Comparison of ENCODE assay signal across 9 cellular contexts in genomic region chr2:20212459-20212870, GRCh38. TPM values are rescaled to one million over a fixed set of nuclear protein-coding genes. Genes with fewer than 3 reads are reported as not detected.
DNase-seq lines count a peak whose midpoint lies in the region; ATAC-seq and TF ChIP-seq lines count a peak whose summit lies in the region.
"Had no signal": no experiment of that assay in that cellular context is flagged by ENCODE, and none has a peak within 500 bp of the region (broad histone marks: within the 10 kb centered on the region; RNA-seq: fewer than 3 reads in every experiment).

No MANE protein-coding gene starts in this region.

- no peak overlapping the region for H3K4me3 ChIP-seq in hepatocyte

- peaks cover 69% of the 10 kb centered on the region for H3K79me2 ChIP-seq in hepatocyte

- no peak for DNase-seq in Right ventricle myocardium inferior (ENCODE audit: missing footprints)
- DNase-seq in cardiac septum (ENCODE audit: low spot score), result no peak
- peak; percentile 80 for DNase-seq in NCI-H510A treated with DMSO at 0.1 percent for 48 hours (lab: John Stamatoyannopoulos, UW)
- DNase-seq in hepatocyte (ENCODE audit: low spot score), result peak; percentile 70
- peak; percentile 89 for DNase-seq in ureter (ENCODE audit: low spot score)
- DNase-seq in kidney glomerular epithelial cell (lab: John Stamatoyannopoulos, UW), result no peak
- no peak for DNase-seq in stimulated activated naive CD4-positive, alpha-beta T cell (lab: John Stamatoyannopoulos, UW)
- DNase-seq in NCI-H1930 (lab: John Stamatoyannopoulos, UW), result no peak
- DNase-seq: activated CD8-positive, alpha-beta memory T cell treated with anti-CD3 and anti-CD28 coated beads for 24 hours had no signal

- intact Hi-C loops in Right ventricle myocardium inferior (cut with DNase I) (no loop called here), cardiac septum (cut with DNase I) (no loop called here)

- peak overlapping the region; percentile 64 for H3K4me2 ChIP-seq in hepatocyte

- H3K9me2 ChIP-seq in hepatocyte (replicated peaks; ENCODE audit: insufficient read depth), result no peaks in the 10 kb centered on the region

- H2AFZ ChIP-seq in hepatocyte, result no peak overlapping the region

- peak overlapping the region; percentile 90 for H3K27ac ChIP-seq in hepatocyte

- no peaks in the 10 kb centered on the region for H3K36me3 ChIP-seq in hepatocyte (replicated peaks; ENCODE audit: insufficient read depth, low read depth)

- no peaks in the 10 kb centered on the region for H3K9me3 ChIP-seq in hepatocyte (ENCODE audit: low read depth)

- no peak for TF ChIP-seq CTCF in hepatocyte (IDR thresholded peaks at IDR 0.05; ENCODE audit: poor library complexity)

- peaks cover 63% of the 10 kb centered on the region for H3K4me1 ChIP-seq in hepatocyte (ENCODE audit: insufficient read depth)

- WGBS in hepatocyte (ENCODE audit: low lambda C conversion rate, missing lambda C conversion rate), result 48% methylated on average over 10 of the region's 11 CpGs

- ATAC-seq in Right ventricle myocardium inferior, result peak; percentile 8

- H3K27me3 ChIP-seq in hepatocyte, result no peaks in the 10 kb centered on the region

- H4K20me1 ChIP-seq in hepatocyte (ENCODE audit: insufficient read depth, poor library complexity, severe bottlenecking), result no peaks in the 10 kb centered on the region

RNA-seq across cellular contexts. Expression of gene SDC1, which starts 12.5 kb away (rescaled TPM):
- 0.68 TPM for total RNA-seq in Right ventricle myocardium inferior
- 0.32 TPM for total RNA-seq in cardiac septum
- total RNA-seq in hepatocyte, result 92.3 and 108 TPM in 2 replicates
- 84.1 and 107 TPM in 2 replicates for polyA plus RNA-seq in hepatocyte
- total RNA-seq in ureter, result 480 TPM

Comparison
In these comparisons a context has a peak if more than half of its experiments do, and no peak if none do; other contexts are left out.
1. DNase-seq: peak in NCI-H510A treated with DMSO at 0.1 percent for 48 hours (single experiment), hepatocyte (single experiment) and ureter (single experiment); none in Right ventricle myocardium inferior (single experiment), cardiac septum (single experiment), kidney glomerular epithelial cell (single experiment), stimulated activated naive CD4-positive, alpha-beta T cell (0 of 6) and NCI-H1930 (0 of 2).
2. RNA of gene SDC1, which starts 12.5 kb away (total RNA-seq): 480 TPM in ureter (single experiment) and 92.3 to 108 TPM in hepatocyte; 0.68 TPM in Right ventricle myocardium inferior (single experiment) and 0.32 TPM in cardiac septum (single experiment); every median in the first group is over 10 times any median in the second.